In genomic region chr17:63701477-63702222, GRCh38 we compare ENCODE assay signal across 8 cellular contexts. TPM values are rescaled to one million over a fixed set of nuclear protein-coding genes. Genes with fewer than 3 reads are reported as not detected.
DNase-seq lines count a peak whose midpoint lies in the region; ATAC-seq and TF ChIP-seq lines count a peak whose summit lies in the region.

No MANE protein-coding gene starts in this region.

- H3K27ac Mint-ChIP-seq in activated T-cell treated with anti-CD3 and anti-CD28 coated beads, Interleukin-2, amount 50 U/mL, for 72 hours = peak overlapping the region; percentile 96

- peaks cover 8% of the 10 kb centered on the region in 2 donors for H3K36me3 Mint-ChIP-seq in activated T-cell treated with anti-CD3 and anti-CD28 coated beads, Interleukin-2, amount 50 U/mL, for 72 hours (ENCODE audit: insufficient read depth in 2 of 2)

- peaks cover 66% of the 10 kb centered on the region for H3K4me1 Mint-ChIP-seq in activated T-cell treated with anti-CD3 and anti-CD28 coated beads, Interleukin-2, amount 50 U/mL, for 72 hours (ENCODE audit: low read depth)

- peaks cover 21% of the 10 kb centered on the region for H3K79me2 ChIP-seq in ACC112 (ENCODE audit: control insufficient read depth, insufficient read depth, low read length, unreplicated experiment)

- no peaks in the 10 kb centered on the region for H3K27me3 Mint-ChIP-seq in activated T-cell treated with anti-CD3 and anti-CD28 coated beads, Interleukin-2, amount 50 U/mL, for 72 hours (ENCODE audit: low read depth)

- TF ChIP-seq CTCF in right atrium auricular region (IDR thresholded peaks at IDR 0.05) (no peak), omental fat pad (IDR thresholded peaks at IDR 0.05) (no peak)

- DNase-seq in NAMALWA (ENCODE audit: low spot score) = peak; percentile 76
- DNase-seq in activated T-cell treated with anti-CD3 and anti-CD28 coated beads, Interleukin-2, amount 50 U/mL, for 72 hours = peak; percentile 73 to 81
- DNase-seq in right atrium auricular region (ENCODE audit: low spot score) = no peak
- peak; percentile 69 to 75 for DNase-seq in stimulated activated CD4-positive, alpha-beta T cell treated with anti-CD3 and anti-CD28 coated beads, Interleukin-2, amount 100 ng/mL, for 24 hours
- DNase-seq in omental fat pad (ENCODE audit: low spot score) = no peak
- no peak for DNase-seq in NCI-H1048 (lab: John Stamatoyannopoulos, UW)

- H3K9me3 ChIP-seq in right atrium auricular region = no peaks in the 10 kb centered on the region

- H3K27me3 ChIP-seq in ACC112 (ENCODE audit: insufficient read depth, low read length) (no peaks in the 10 kb centered on the region), right atrium auricular region (no peaks in the 10 kb centered on the region)

- peaks cover 24% of the 10 kb centered on the region for H3K4me1 ChIP-seq in ACC112 (ENCODE audit: control insufficient read depth, insufficient read depth, low read length, unreplicated experiment)
- peaks cover 0 to 39% of the 10 kb centered on the region in 2 donors for H3K4me1 ChIP-seq in right atrium auricular region

- H3K4me3 ChIP-seq in ACC112 (ENCODE audit: low read depth, low read length) (peak overlapping the region; percentile 87), right atrium auricular region (peak overlapping the region in 1 of 2 donors; percentile 72)

- H3K9me3 Mint-ChIP-seq in activated T-cell treated with anti-CD3 and anti-CD28 coated beads, Interleukin-2, amount 50 U/mL, for 72 hours = no peaks in the 10 kb centered on the region

- H3K4me3 Mint-ChIP-seq in activated T-cell treated with anti-CD3 and anti-CD28 coated beads, Interleukin-2, amount 50 U/mL, for 72 hours = peak overlapping the region; percentile 93 to 96

- peaks cover 7% of the 10 kb centered on the region; the same call in 1 of the 2 replicates for H3K36me3 ChIP-seq in ACC112 (ENCODE audit: insufficient read depth, low read length)
- H3K36me3 ChIP-seq in right atrium auricular region = peaks cover 27% of the 10 kb centered on the region

- peak; percentile 16 to 22 for ATAC-seq in activated T-cell treated with anti-CD3 and anti-CD28 coated beads, Interleukin-2, amount 50 U/mL, for 72 hours (replicated peaks in 1 of 2)
- ATAC-seq in omental fat pad (ENCODE audit: low FRiP score) = no peak
- ATAC-seq in GM19452 (IDR thresholded peaks at IDR 0.05; ENCODE audit: unreplicated experiment) = no peak

- no peak overlapping the region for H2AFZ ChIP-seq in ACC112 (ENCODE audit: low read length, unreplicated experiment)

- H3K27ac ChIP-seq in ACC112 (ENCODE audit: low read depth, low read length) = peak overlapping the region; percentile 58; the same call in 1 of the 2 replicates
- H3K27ac ChIP-seq in right atrium auricular region = peak overlapping the region; percentile 73 to 77

RNA-seq across cellular contexts. Expression of gene LIMD2, which starts 1.7 kb away (rescaled TPM):
- total RNA-seq in activated T-cell treated with anti-CD3 and anti-CD28 coated beads, Interleukin-2, amount 50 U/mL, for 72 hours = 100 to 1,000 TPM; 227 to 324 TPM
- total RNA-seq in right atrium auricular region (1 to 10 TPM; 2.7 to 5.6 TPM), omental fat pad (10 to 100 TPM in 2 of 4 donors, 1 to 10 TPM in 2; 4.4 to 44.9 (median 16.5) TPM)

RNA-seq across cellular contexts. Expression of gene STRADA, which starts 39.9 kb away (rescaled TPM):
- 10 to 100 TPM; 71.7 to 77.7 TPM for total RNA-seq in activated T-cell treated with anti-CD3 and anti-CD28 coated beads, Interleukin-2, amount 50 U/mL, for 72 hours
- total RNA-seq in right atrium auricular region = 10 to 100 TPM; 13.1 to 14.4 TPM
- total RNA-seq in omental fat pad = 10 to 100 TPM; 16.5 to 32.3 (median 22.4) TPM

Comparison
In these comparisons a context has a peak if more than half of its experiments do, and no peak if none do; other contexts are left out.
1. DNase-seq: peak in NAMALWA (single experiment), activated T-cell treated with anti-CD3 and anti-CD28 coated beads, Interleukin-2, amount 50 U/mL, for 72 hours (2 of 2) and stimulated activated CD4-positive, alpha-beta T cell treated with anti-CD3 and anti-CD28 coated beads, Interleukin-2, amount 100 ng/mL, for 24 hours (2 of 2); none in right atrium auricular region (single experiment), omental fat pad (single experiment) and NCI-H1048 (single experiment).
2. ATAC-seq: peak in activated T-cell treated with anti-CD3 and anti-CD28 coated beads, Interleukin-2, amount 50 U/mL, for 72 hours (2 of 2); none in omental fat pad (single experiment) and GM19452 (single experiment).
3. RNA of gene LIMD2, which starts 1.7 kb away (total RNA-seq): 227 to 324 TPM in activated T-cell treated with anti-CD3 and anti-CD28 coated beads, Interleukin-2, amount 50 U/mL, for 72 hours; 4.4 to 44.9 TPM in omental fat pad and 2.7 to 5.6 TPM in right atrium auricular region; every median in the first group is over 4 times any median in the second.